1 cellular context compared by ENCODE assay signal in genomic region chr3:111598139-111598538, GRCh38.
TF ChIP-seq lines count a peak whose summit lies in the region.

No MANE protein-coding gene starts in this region.

TF ChIP-seq in A549, 52 proteins besides CTCF, POLR2A, EP300 and RAD21 (continued from another document):
- TF ChIP-seq JUN (IDR thresholded peaks at IDR 0.05) (no peak), CHD2 (IDR thresholded peaks at IDR 0.05; ENCODE audit: low read length, partially characterized antibody) (no peak), POLR2AphosphoS2 (conservative IDR thresholded peaks at IDR 0.05; ENCODE audit: low read length) (no peak), FOSB (CRISPR knock-in tag; IDR thresholded peaks at IDR 0.05) (no peak), CBX2 (IDR thresholded peaks at IDR 0.05; ENCODE audit: borderline replicate concordance, low read depth) (no peak), RNF2 (IDR thresholded peaks at IDR 0.05; ENCODE audit: borderline replicate concordance, low read depth) (no peak), FOXS1 (CRISPR knock-in tag; IDR thresholded peaks at IDR 0.05) (no peak), USF2 (IDR thresholded peaks at IDR 0.05) (no peak)
- TF ChIP-seq, protein P1, sequence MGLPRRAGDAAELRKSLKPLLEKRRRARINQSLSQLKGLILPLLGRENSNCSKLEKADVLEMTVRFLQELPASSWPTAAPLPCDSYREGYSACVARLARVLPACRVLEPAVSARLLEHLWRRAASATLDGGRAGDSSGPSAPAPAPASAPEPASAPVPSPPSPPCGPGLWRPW (IDR thresholded peaks at IDR 0.05) = no peak
